Comparison of ENCODE assay signal across 8 cellular contexts in the genomic region with DNA sequence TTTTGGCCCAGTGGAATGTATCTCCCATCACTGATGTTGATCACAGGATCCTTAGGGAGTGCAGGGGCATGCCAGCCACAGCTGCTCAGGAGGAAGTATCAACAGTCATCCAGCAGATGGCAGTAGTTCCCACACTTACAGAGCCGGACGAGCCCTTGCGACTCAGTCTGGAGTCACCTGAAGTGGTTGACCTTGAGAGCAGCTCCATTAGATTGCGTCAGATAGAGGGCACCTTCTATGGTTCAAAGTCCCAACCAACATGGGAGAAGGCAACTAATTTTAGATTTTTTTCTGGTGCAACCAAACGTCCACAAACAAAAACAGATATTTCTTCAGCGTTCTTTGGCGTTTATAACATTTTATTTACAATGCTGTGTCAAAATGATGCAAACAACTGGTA.
DNase-seq lines count a peak whose midpoint lies in the region; ATAC-seq and TF ChIP-seq lines count a peak whose summit lies in the region.

No MANE protein-coding gene starts in this region.

- 38% methylated on average over 7 of the region's 7 CpGs for WGBS in esophagus muscularis mucosa

- no peaks in the 10 kb centered on the region for H3K4me1 Mint-ChIP-seq in activated CD8-positive, alpha-beta memory T cell treated with anti-CD3 and anti-CD28 coated beads, Interleukin-2, amount 10 ng/mL, durations not matched to agents 7 days and 5 days
- H3K4me1 Mint-ChIP-seq in natural killer cell = no peaks in the 10 kb centered on the region

- DNase-seq in DMS153 treated with DMSO at 0.1 percent for 48 hours (lab: John Stamatoyannopoulos, UW; ENCODE audit: unreplicated experiment) = peak; percentile 83
- DNase-seq in HK-2 (ENCODE audit: unreplicated experiment) = peak; percentile 60
- DNase-seq in NCI-H748 treated with DMSO at 0.1 percent for 48 hours (lab: John Stamatoyannopoulos, UW) = peak; percentile 90
- DNase-seq in activated CD8-positive, alpha-beta memory T cell treated with anti-CD3 and anti-CD28 coated beads, Interleukin-2, amount 10 ng/mL, durations not matched to agents 7 days and 5 days = peak; percentile 61
- DNase-seq in esophagus muscularis mucosa (ENCODE audit: extremely low spot score) = no peak
- DNase-seq in natural killer cell = no peak
- DNase-seq in thoracic aorta (ENCODE audit: low spot score) = no peak

- no peak for TF ChIP-seq POLR2A in esophagus muscularis mucosa (IDR thresholded peaks at IDR 0.05; ENCODE audit: low read depth)

- TF ChIP-seq CTCF in esophagus muscularis mucosa (IDR thresholded peaks at IDR 0.05) (peak; percentile 73 to 86 (median 84)), natural killer cell (IDR thresholded peaks at IDR 0.05) (no peak), thoracic aorta (IDR thresholded peaks at IDR 0.05) (peak; percentile 84)

- H3K4me3 ChIP-seq in esophagus muscularis mucosa (no peak overlapping the region), thoracic aorta (no peak overlapping the region)

- peak; percentile 99 for ATAC-seq in GM21390 (IDR thresholded peaks at IDR 0.05; ENCODE audit: unreplicated experiment)
- peak; percentile 78 for ATAC-seq in activated CD8-positive, alpha-beta memory T cell treated with anti-CD3 and anti-CD28 coated beads, Interleukin-2, amount 10 ng/mL, durations not matched to agents 7 days and 5 days
- peak; percentile 53 to 75 (median 65) for ATAC-seq in natural killer cell
- ATAC-seq in thoracic aorta (ENCODE audit: insufficient number of reproducible peaks, low FRiP score, low read depth) = peak; percentile 73

- H3K27me3 ChIP-seq in esophagus muscularis mucosa (peaks cover 0 to 10% (median 0%) of the 10 kb centered on the region in 4 donors), thoracic aorta (replicated peaks; ENCODE audit: insufficient read depth) (no peaks in the 10 kb centered on the region)

- H3K9me3 ChIP-seq in esophagus muscularis mucosa = no peaks in the 10 kb centered on the region
- no peaks in the 10 kb centered on the region for H3K9me3 ChIP-seq in thoracic aorta

- TF ChIP-seq EP300 in esophagus muscularis mucosa (IDR thresholded peaks at IDR 0.05) = no peak

- H3K4me1 ChIP-seq in esophagus muscularis mucosa (peaks cover 0 to 4% (median 0%) of the 10 kb centered on the region in 4 donors), thoracic aorta (ENCODE audit: control insufficient read depth in 1 of 2, low read depth in 2 of 2) (no peaks in the 10 kb centered on the region)

- H3K27me3 Mint-ChIP-seq in activated CD8-positive, alpha-beta memory T cell treated with anti-CD3 and anti-CD28 coated beads, Interleukin-2, amount 10 ng/mL, durations not matched to agents 7 days and 5 days = peaks cover 29% of the 10 kb centered on the region
- H3K27me3 Mint-ChIP-seq in natural killer cell (ENCODE audit: low read depth in 2 of 2) = peaks cover 22 to 36% of the 10 kb centered on the region in 2 donors

- CTCF ChIA-PET in activated CD8-positive, alpha-beta memory T cell treated with anti-CD3 and anti-CD28 coated beads, Interleukin-2, amount 10 ng/mL, durations not matched to agents 7 days and 5 days (lab: Charles Lee) = interaction anchor here (0.6 to 2.3 kb wide), 11 partner anchors 11 to 738 kb away, joined by 3 to 17 read pairs (median 3); no protein-coding TSS in a partner anchor

- H3K4me3 Mint-ChIP-seq in activated CD8-positive, alpha-beta memory T cell treated with anti-CD3 and anti-CD28 coated beads, Interleukin-2, amount 10 ng/mL, durations not matched to agents 7 days and 5 days = no peak overlapping the region
- H3K4me3 Mint-ChIP-seq in natural killer cell = no peak overlapping the region

- H3K36me3 ChIP-seq in esophagus muscularis mucosa (no peaks in the 10 kb centered on the region), thoracic aorta (no peaks in the 10 kb centered on the region)

- no peak overlapping the region for H3K27ac ChIP-seq in esophagus muscularis mucosa (replicated peaks in 1 of 4)
- H3K27ac ChIP-seq in thoracic aorta = no peak overlapping the region

- no peak overlapping the region for H3K27ac Mint-ChIP-seq in activated CD8-positive, alpha-beta memory T cell treated with anti-CD3 and anti-CD28 coated beads, Interleukin-2, amount 10 ng/mL, durations not matched to agents 7 days and 5 days
- no peak overlapping the region for H3K27ac Mint-ChIP-seq in natural killer cell

- H3K9me3 Mint-ChIP-seq in activated CD8-positive, alpha-beta memory T cell treated with anti-CD3 and anti-CD28 coated beads, Interleukin-2, amount 10 ng/mL, durations not matched to agents 7 days and 5 days (ENCODE audit: low read depth) = no peaks in the 10 kb centered on the region
- H3K9me3 Mint-ChIP-seq in natural killer cell = no peaks in the 10 kb centered on the region

- intact Hi-C loops in esophagus muscularis mucosa (cut with DNase I) = no loop called here
- intact Hi-C loops in natural killer cell (cut with micrococcal nuclease) = no loop called here

- H3K36me3 Mint-ChIP-seq in activated CD8-positive, alpha-beta memory T cell treated with anti-CD3 and anti-CD28 coated beads, Interleukin-2, amount 10 ng/mL, durations not matched to agents 7 days and 5 days = no peaks in the 10 kb centered on the region
- no peaks in the 10 kb centered on the region for H3K36me3 Mint-ChIP-seq in natural killer cell

Comparison
In these comparisons a context has a peak if more than half of its experiments do, and no peak if none do; other contexts are left out.
1. DNase-seq: peak in DMS153 treated with DMSO at 0.1 percent for 48 hours (single experiment), HK-2 (single experiment), NCI-H748 treated with DMSO at 0.1 percent for 48 hours (single experiment) and activated CD8-positive, alpha-beta memory T cell treated with anti-CD3 and anti-CD28 coated beads, Interleukin-2, amount 10 ng/mL, durations not matched to agents 7 days and 5 days (single experiment); none in esophagus muscularis mucosa (single experiment), natural killer cell (single experiment) and thoracic aorta (single experiment).
2. Peak in every context shown above with its lines, with median percentiles within 50 percentile points of each other: ATAC-seq.